20 cellular contexts compared by ENCODE assay signal in the genomic region with DNA sequence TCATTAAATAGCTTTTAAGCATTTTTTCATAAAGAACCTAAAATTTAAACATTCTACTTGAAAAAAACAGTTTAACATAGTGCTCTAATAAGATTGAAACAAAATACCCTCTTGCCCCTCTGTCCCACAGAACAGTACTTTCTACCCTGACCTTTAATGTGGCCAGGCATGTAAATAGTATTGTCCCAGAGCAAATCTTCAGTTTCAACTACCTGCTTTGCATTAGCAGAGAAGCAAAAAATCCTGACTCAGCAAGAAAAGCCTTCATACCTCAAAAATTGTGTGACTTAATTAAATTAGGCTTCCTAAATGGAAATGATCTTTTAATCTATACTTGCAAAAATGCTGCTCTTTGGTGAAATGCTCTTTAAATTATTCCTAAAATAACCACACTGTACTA.
A peak's percentile ranks its signal among the peaks of the same experiment; 100 is the strongest.
DNase-seq lines count a peak whose midpoint lies in the region; ATAC-seq, FAIRE-seq and TF ChIP-seq lines count a peak whose summit lies in the region.
"Had no signal": no experiment of that assay in that cellular context is flagged by ENCODE, and none has a peak within 500 bp of the region (broad histone marks: within the 10 kb centered on the region; RNA-seq: fewer than 3 reads in every experiment).

No MANE protein-coding gene starts in this region.

- no peak for TF ChIP-seq RAD21 in K562 (CRISPR knock-in tag; conservative IDR thresholded peaks at IDR 0.05 in 1 of 2, IDR thresholded peaks at IDR 0.05 in 1 of 2)

- no peak for TF ChIP-seq POLR2A in K562 (conservative IDR thresholded peaks at IDR 0.05)

- H3K9me3 Mint-ChIP-seq in nephron progenitor cell: no peaks in the 10 kb centered on the region

- no peak for FAIRE-seq in K562 (lab: Jason Lieb, UNC)
- FAIRE-seq: GM12891, HTR-8/SVneo had no signal

- CTCF ChIA-PET in K562 (lab: Yijun Ruan, JAX; ENCODE audit: low intra/inter-chr PET ratio): no interaction called here

- no peak for TF ChIP-seq EP300 in K562 (IDR thresholded peaks at IDR 0.05; ENCODE audit: low read length)

- peak overlapping the region; percentile 4 for H3K27ac ChIP-seq in cardiac muscle cell
- peak overlapping the region; percentile 62 for H3K27ac ChIP-seq in HUES64 (ENCODE audit: low read depth, low read length)
- no peak overlapping the region for H3K27ac ChIP-seq in K562 (ENCODE audit: extremely low read depth, low read depth, low read length)
- H3K27ac ChIP-seq: SJCRH30 had no signal

- TF ChIP-seq CTCF in cardiac muscle cell (IDR thresholded peaks at IDR 0.05; ENCODE audit: low read depth, low read length) (no peak), K562 (IDR thresholded peaks at IDR 0.05 in 2 of 3, conservative IDR thresholded peaks at IDR 0.05 in 1 of 3; ENCODE audit: insufficient read depth in 2 of 3, low read depth in 1 of 3, low read length in 3 of 3) (no peak), nephron progenitor cell (IDR thresholded peaks at IDR 0.05) (no peak)

- no peak overlapping the region for H3K4me3 Mint-ChIP-seq in nephron progenitor cell
- H3K4me3 Mint-ChIP-seq: CD4-positive, CD25-positive, alpha-beta regulatory T cell had no signal

- H3K36me3 Mint-ChIP-seq in nephron progenitor cell (ENCODE audit: low read depth): no peaks in the 10 kb centered on the region

- H3K9me1 ChIP-seq in K562 (ENCODE audit: control insufficient read depth, insufficient read depth, low read length): no peaks in the 10 kb centered on the region

- no peaks in the 10 kb centered on the region for H3K79me2 ChIP-seq in K562 (ENCODE audit: control insufficient read depth, insufficient read depth, low read length)

- H3K27me3 ChIP-seq in cardiac muscle cell: no peaks in the 10 kb centered on the region
- H3K27me3 ChIP-seq in HUES64 (ENCODE audit: insufficient read depth, low read length): no peaks in the 10 kb centered on the region
- H3K27me3 ChIP-seq in K562 (ENCODE audit: control insufficient read depth in 2 of 2, insufficient read depth in 2 of 2, low read length in 2 of 2): no peaks in the 10 kb centered on the region
- H3K27me3 ChIP-seq: SJCRH30 had no signal

- H3K4me3 ChIP-seq in cardiac muscle cell: no peak overlapping the region
- no peak overlapping the region for H3K4me3 ChIP-seq in HUES64 (ENCODE audit: low read length)
- H3K4me3 ChIP-seq in K562: no peak overlapping the region
- H3K4me3 ChIP-seq: HAP-1, SJCRH30 had no signal

- H3K9ac ChIP-seq in HUES64 (ENCODE audit: low read depth, low read length) (no peak overlapping the region), K562 (ENCODE audit: insufficient read depth in 1 of 2, low read depth in 2 of 2, low read length in 2 of 2) (no peak overlapping the region)

- H3K4me1 Mint-ChIP-seq in nephron progenitor cell: peaks cover 31% of the 10 kb centered on the region

- H3K27ac Mint-ChIP-seq in nephron progenitor cell: no peak overlapping the region

- DNase-seq in cardiac muscle cell (ENCODE audit: low read depth in 1 of 2, low spot score in 1 of 2) (no peak), cardiac septum (ENCODE audit: low spot score) (no peak), K562 (ENCODE audit: extremely low read depth in 1 of 4, low spot score in 3 of 4) (no peak), NCI-H1694 (lab: John Stamatoyannopoulos, UW) (no peak), nephron progenitor cell (no peak)
- DNase-seq: AML-193; CD4-positive, CD25-positive, alpha-beta regulatory T cell; DMS53; Karpas-422; NCI-H1417; NCI-H2029 treated with DMSO at 0.1 percent for 48 hours; NCI-H2227 treated with DMSO at 0.1 percent for 48 hours; NCI-H524 treated with DMSO at 0.1 percent for 48 hours; SJCRH30 had no signal

- POLR2A ChIA-PET in K562 (lab: Yijun Ruan, JAX): interaction anchor here (0.9 kb wide), 1 partner anchor 11 kb away, joined by 4 read pairs; no protein-coding TSS in a partner anchor

- H3K27me3 Mint-ChIP-seq in nephron progenitor cell (ENCODE audit: low read depth, poor library complexity): no peaks in the 10 kb centered on the region
- H3K27me3 Mint-ChIP-seq: CD4-positive, CD25-positive, alpha-beta regulatory T cell had no signal

- H3K9me3 ChIP-seq in cardiac muscle cell (ENCODE audit: low read depth): no peaks in the 10 kb centered on the region
- peaks cover 4% of the 10 kb centered on the region; the same call in 1 of the 2 replicates for H3K9me3 ChIP-seq in HUES64 (ENCODE audit: insufficient read depth, low read depth, low read length)
- H3K9me3 ChIP-seq in K562 (replicated peaks; ENCODE audit: control insufficient read depth, insufficient read depth, low read depth, low read length): no peaks in the 10 kb centered on the region
- H3K9me3 ChIP-seq: HAP-1, SJCRH30 had no signal

- H4K20me1 ChIP-seq in K562 (replicated peaks; ENCODE audit: control insufficient read depth, insufficient read depth, low read length): no peaks in the 10 kb centered on the region

- no peak overlapping the region for H2AFZ ChIP-seq in K562 (ENCODE audit: low read depth, low read length)

- in situ Hi-C loops in K562 (cut with MboI): no loop called here

- ATAC-seq in K562: no peak
- ATAC-seq in GM19452 (IDR thresholded peaks at IDR 0.05; ENCODE audit: unreplicated experiment): no peak
- ATAC-seq in GM19023 (IDR thresholded peaks at IDR 0.05; ENCODE audit: unreplicated experiment): no peak

- intact Hi-C loops in cardiac septum (cut with DNase I): no loop called here
- intact Hi-C loops in K562 (cut with micrococcal nuclease): no loop called here

- H3K4me1 ChIP-seq in cardiac muscle cell (ENCODE audit: low read depth): peaks cover 15% of the 10 kb centered on the region
- H3K4me1 ChIP-seq in HUES64 (ENCODE audit: insufficient read depth, low read length): peaks cover 31% of the 10 kb centered on the region
- H3K4me1 ChIP-seq in K562 (replicated peaks in 1 of 2; ENCODE audit: control insufficient read depth in 2 of 2, insufficient read depth in 2 of 2, low read length in 2 of 2): no peaks in the 10 kb centered on the region
- H3K4me1 ChIP-seq: HAP-1, SJCRH30 had no signal

- no peaks in the 10 kb centered on the region for H3K36me3 ChIP-seq in cardiac muscle cell
- no peaks in the 10 kb centered on the region for H3K36me3 ChIP-seq in HUES64 (ENCODE audit: insufficient read depth, low read length)
- H3K36me3 ChIP-seq in K562 (ENCODE audit: control insufficient read depth, insufficient read depth, low read length): no peaks in the 10 kb centered on the region
- H3K36me3 ChIP-seq: HAP-1, SJCRH30 had no signal

- H3K4me2 ChIP-seq in K562 (ENCODE audit: insufficient read depth, low read length): no peak overlapping the region

- BruUV-seq in K562 (replicated peaks; lab: Mats Ljungman, UMichigan): no TSS peak

TF ChIP-seq in K562, 482 proteins besides CTCF, POLR2A, EP300 and RAD21:
- TF ChIP-seq MAFG (tag; conservative IDR thresholded peaks at IDR 0.05) (peak; percentile 86), GABPB2 (CRISPR knock-in tag; conservative IDR thresholded peaks at IDR 0.05) (no peak), C11orf30 (IDR thresholded peaks at IDR 0.05; ENCODE audit: low read depth) (peak; percentile 83), BRF1 (IDR thresholded peaks at IDR 0.05; ENCODE audit: borderline replicate concordance, extremely low read depth, insufficient read length) (no peak), MAFF (IDR thresholded peaks at IDR 0.05; ENCODE audit: low read length) (peak; percentile 93), ZNF316 (IDR thresholded peaks at IDR 0.05) (peak; percentile 88), MAFK (IDR thresholded peaks at IDR 0.05; ENCODE audit: low read length) (peak; percentile 92)
